Comparison of ENCODE assay signal across 1 cellular context in the genomic region with DNA sequence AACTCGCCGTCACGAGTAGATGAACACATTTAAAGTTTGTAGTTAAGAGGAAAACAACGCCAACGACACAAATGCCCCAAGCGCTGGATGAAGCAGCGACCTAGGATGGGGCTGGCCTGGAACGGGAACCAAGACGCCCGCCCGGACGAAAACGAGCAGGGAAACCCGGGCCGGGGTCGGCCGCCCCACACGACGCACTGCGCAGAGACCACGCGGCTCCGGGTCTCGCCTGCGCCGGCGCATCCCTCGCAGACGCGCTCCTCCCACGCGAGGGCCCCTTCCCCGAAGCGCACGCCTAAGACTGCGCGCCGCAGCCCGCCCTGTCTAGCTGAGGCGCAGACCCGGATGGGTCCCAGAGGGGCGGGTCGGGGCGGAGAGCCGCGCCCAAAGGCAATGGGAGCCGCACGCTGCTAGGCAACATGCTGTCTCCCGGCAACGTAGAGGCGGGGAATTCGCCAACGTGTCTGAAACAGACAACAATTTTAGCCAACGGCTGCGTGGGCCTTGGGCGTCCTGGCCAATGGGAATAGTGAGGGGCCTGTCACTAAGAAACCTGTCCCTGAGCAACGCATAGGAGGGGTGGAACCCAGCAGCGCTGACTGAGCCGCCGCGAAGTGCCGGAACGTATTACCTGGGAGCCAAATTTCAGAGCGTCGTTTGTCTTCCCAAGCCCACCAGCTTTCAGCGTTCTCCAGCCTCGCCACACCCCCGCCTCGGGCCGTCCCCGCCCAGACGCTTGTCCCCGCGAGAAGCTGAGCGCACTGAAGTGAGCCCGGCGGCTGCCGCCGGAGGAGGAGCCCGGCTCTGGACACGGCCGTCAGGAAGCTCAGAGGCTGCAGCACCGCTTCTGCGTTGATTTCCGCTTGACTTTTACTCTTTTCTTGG.
TF ChIP-seq lines count a peak whose summit lies in the region.

No MANE protein-coding gene starts in this region.

TF ChIP-seq in SK-N-SH treated with all-trans-retinoic acid at 6 μM for 48 hours, 23 proteins besides CTCF, POLR2A, EP300 and RAD21 (continued from another document):
- TF ChIP-seq, protein P1, sequence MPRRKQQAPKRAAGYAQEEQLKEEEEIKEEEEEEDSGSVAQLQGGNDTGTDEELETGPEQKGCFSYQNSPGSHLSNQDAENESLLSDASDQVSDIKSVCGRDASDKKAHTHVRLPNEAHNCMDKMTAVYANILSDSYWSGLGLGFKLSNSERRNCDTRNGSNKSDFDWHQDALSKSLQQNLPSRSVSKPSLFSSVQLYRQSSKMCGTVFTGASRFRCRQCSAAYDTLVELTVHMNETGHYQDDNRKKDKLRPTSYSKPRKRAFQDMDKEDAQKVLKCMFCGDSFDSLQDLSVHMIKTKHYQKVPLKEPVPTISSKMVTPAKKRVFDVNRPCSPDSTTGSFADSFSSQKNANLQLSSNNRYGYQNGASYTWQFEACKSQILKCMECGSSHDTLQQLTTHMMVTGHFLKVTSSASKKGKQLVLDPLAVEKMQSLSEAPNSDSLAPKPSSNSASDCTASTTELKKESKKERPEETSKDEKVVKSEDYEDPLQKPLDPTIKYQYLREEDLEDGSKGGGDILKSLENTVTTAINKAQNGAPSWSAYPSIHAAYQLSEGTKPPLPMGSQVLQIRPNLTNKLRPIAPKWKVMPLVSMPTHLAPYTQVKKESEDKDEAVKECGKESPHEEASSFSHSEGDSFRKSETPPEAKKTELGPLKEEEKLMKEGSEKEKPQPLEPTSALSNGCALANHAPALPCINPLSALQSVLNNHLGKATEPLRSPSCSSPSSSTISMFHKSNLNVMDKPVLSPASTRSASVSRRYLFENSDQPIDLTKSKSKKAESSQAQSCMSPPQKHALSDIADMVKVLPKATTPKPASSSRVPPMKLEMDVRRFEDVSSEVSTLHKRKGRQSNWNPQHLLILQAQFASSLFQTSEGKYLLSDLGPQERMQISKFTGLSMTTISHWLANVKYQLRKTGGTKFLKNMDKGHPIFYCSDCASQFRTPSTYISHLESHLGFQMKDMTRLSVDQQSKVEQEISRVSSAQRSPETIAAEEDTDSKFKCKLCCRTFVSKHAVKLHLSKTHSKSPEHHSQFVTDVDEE (CRISPR knock-in tag; IDR thresholded peaks at IDR 0.05): no peak
- no peak for TF ChIP-seq ARNTL (CRISPR knock-in tag; IDR thresholded peaks at IDR 0.05; ENCODE audit: borderline replicate concordance, low read depth)
- TF ChIP-seq OSR1 (CRISPR knock-in tag; IDR thresholded peaks at IDR 0.05): no peak
- no peak for TF ChIP-seq CSDC2 (CRISPR knock-in tag; IDR thresholded peaks at IDR 0.05)
- TF ChIP-seq SNAI2 (CRISPR knock-in tag; IDR thresholded peaks at IDR 0.05): no peak
- no peak for TF ChIP-seq ZNF8 (CRISPR knock-in tag; IDR thresholded peaks at IDR 0.05)
- TF ChIP-seq, protein P2, sequence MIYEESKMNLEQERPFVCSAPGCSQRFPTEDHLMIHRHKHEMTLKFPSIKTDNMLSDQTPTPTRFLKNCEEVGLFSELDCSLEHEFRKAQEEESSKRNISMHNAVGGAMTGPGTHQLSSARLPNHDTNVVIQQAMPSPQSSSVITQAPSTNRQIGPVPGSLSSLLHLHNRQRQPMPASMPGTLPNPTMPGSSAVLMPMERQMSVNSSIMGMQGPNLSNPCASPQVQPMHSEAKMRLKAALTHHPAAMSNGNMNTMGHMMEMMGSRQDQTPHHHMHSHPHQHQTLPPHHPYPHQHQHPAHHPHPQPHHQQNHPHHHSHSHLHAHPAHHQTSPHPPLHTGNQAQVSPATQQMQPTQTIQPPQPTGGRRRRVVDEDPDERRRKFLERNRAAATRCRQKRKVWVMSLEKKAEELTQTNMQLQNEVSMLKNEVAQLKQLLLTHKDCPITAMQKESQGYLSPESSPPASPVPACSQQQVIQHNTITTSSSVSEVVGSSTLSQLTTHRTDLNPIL (CRISPR knock-in tag; IDR thresholded peaks at IDR 0.05; ENCODE audit: low read depth): no peak
